Comparison of ENCODE assay signal across 1 cellular context in genomic region chr17:72569193-72569946, GRCh38.
TF ChIP-seq lines count a peak whose summit lies in the region.

No MANE protein-coding gene starts in this region.

TF ChIP-seq in HepG2, 621 proteins besides CTCF, POLR2A, EP300 and RAD21 (continued from another document):
- TF ChIP-seq ZFP91 (CRISPR knock-in tag; IDR thresholded peaks at IDR 0.05; ENCODE audit: borderline replicate concordance) = peak; percentile 27; the same call in 1 of the 2 replicates
- TF ChIP-seq TP53 (CRISPR knock-in tag; conservative IDR thresholded peaks at IDR 0.05) = no peak
- no peak for TF ChIP-seq RELA (CRISPR knock-in tag; IDR thresholded peaks at IDR 0.05)
- TF ChIP-seq RBM22 (optimal IDR thresholded peaks at IDR 0.05; ENCODE audit: low read length) = peak; percentile 61
- peak; percentile 57; the same call in 1 of the 2 replicates for TF ChIP-seq ZNF598 (CRISPR knock-in tag; IDR thresholded peaks at IDR 0.05; ENCODE audit: borderline replicate concordance)
- TF ChIP-seq ERF (CRISPR knock-in tag; IDR thresholded peaks at IDR 0.05) = no peak; the same call in 1 of the 2 replicates
- TF ChIP-seq ZNF24 (IDR thresholded peaks at IDR 0.05) = no peak
- no peak for TF ChIP-seq GABPA (IDR thresholded peaks at IDR 0.05; ENCODE audit: low read depth, low read length)
- TF ChIP-seq GABPA (CRISPR knock-in tag; IDR thresholded peaks at IDR 0.05; ENCODE audit: low read depth) = no peak
- no peak for TF ChIP-seq SATB2 (CRISPR knock-in tag; IDR thresholded peaks at IDR 0.05)
- no peak for TF ChIP-seq KLF15 (CRISPR knock-in tag; IDR thresholded peaks at IDR 0.05; ENCODE audit: borderline replicate concordance)
- TF ChIP-seq, protein P1, sequence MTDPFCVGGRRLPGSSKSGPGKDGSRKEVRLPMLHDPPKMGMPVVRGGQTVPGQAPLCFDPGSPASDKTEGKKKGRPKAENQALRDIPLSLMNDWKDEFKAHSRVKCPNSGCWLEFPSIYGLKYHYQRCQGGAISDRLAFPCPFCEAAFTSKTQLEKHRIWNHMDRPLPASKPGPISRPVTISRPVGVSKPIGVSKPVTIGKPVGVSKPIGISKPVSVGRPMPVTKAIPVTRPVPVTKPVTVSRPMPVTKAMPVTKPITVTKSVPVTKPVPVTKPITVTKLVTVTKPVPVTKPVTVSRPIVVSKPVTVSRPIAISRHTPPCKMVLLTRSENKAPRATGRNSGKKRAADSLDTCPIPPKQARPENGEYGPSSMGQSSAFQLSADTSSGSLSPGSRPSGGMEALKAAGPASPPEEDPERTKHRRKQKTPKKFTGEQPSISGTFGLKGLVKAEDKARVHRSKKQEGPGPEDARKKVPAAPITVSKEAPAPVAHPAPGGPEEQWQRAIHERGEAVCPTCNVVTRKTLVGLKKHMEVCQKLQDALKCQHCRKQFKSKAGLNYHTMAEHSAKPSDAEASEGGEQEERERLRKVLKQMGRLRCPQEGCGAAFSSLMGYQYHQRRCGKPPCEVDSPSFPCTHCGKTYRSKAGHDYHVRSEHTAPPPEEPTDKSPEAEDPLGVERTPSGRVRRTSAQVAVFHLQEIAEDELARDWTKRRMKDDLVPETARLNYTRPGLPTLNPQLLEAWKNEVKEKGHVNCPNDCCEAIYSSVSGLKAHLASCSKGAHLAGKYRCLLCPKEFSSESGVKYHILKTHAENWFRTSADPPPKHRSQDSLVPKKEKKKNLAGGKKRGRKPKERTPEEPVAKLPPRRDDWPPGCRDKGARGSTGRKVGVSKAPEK (CRISPR knock-in tag; IDR thresholded peaks at IDR 0.05; ENCODE audit: borderline replicate concordance) = 0 out of 2 replicates have a peak, but pooled peaks have one; percentile 79
- no peak for TF ChIP-seq ZNF784 (CRISPR knock-in tag; IDR thresholded peaks at IDR 0.05; ENCODE audit: borderline replicate concordance)
- 0 out of 2 replicates have a peak, but pooled peaks have one; percentile 20 for TF ChIP-seq SP4 (CRISPR knock-in tag; IDR thresholded peaks at IDR 0.05)
- peak; percentile 80 for TF ChIP-seq GATAD2A (CRISPR knock-in tag; IDR thresholded peaks at IDR 0.05)
- TF ChIP-seq ZNF879 (CRISPR knock-in tag; IDR thresholded peaks at IDR 0.05) = no peak
- no peak for TF ChIP-seq ZNF207 (IDR thresholded peaks at IDR 0.05; ENCODE audit: borderline replicate concordance)
- no peak for TF ChIP-seq CCDC6 (CRISPR knock-in tag; IDR thresholded peaks at IDR 0.05)
- TF ChIP-seq, protein P2, sequence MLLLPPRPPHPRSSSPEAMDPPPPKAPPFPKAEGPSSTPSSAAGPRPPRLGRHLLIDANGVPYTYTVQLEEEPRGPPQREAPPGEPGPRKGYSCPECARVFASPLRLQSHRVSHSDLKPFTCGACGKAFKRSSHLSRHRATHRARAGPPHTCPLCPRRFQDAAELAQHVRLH (CRISPR knock-in tag; IDR thresholded peaks at IDR 0.05; ENCODE audit: borderline replicate concordance, low read depth) = peak; percentile 76; the same call in 1 of the 2 replicates
- TF ChIP-seq NFKBIZ (CRISPR knock-in tag; IDR thresholded peaks at IDR 0.05) = no peak
- TF ChIP-seq ZNF569 (CRISPR knock-in tag; IDR thresholded peaks at IDR 0.05; ENCODE audit: borderline replicate concordance) = no peak
- TF ChIP-seq SMC3 (IDR thresholded peaks at IDR 0.05; ENCODE audit: low read length) = no peak
- 0 out of 2 replicates have a peak, but pooled peaks have one; percentile 56 for TF ChIP-seq ZNF136 (CRISPR knock-in tag; IDR thresholded peaks at IDR 0.05; ENCODE audit: low read depth)
- no peak for TF ChIP-seq KDM5B (CRISPR knock-in tag; IDR thresholded peaks at IDR 0.05; ENCODE audit: borderline replicate concordance)
- TF ChIP-seq ZSCAN12 (CRISPR knock-in tag; IDR thresholded peaks at IDR 0.05) = no peak
- TF ChIP-seq ZBTB39 (CRISPR knock-in tag; IDR thresholded peaks at IDR 0.05) = no peak
- TF ChIP-seq BORCS8-MEF2B (CRISPR knock-in tag; IDR thresholded peaks at IDR 0.05) = 0 out of 2 replicates have a peak, but pooled peaks have one; percentile 51
- peak; percentile 41; the same call in 1 of the 2 replicates for TF ChIP-seq ZNF614 (CRISPR knock-in tag; IDR thresholded peaks at IDR 0.05; ENCODE audit: borderline replicate concordance)
- peak; percentile 25; the same call in 1 of the 2 replicates for TF ChIP-seq SOX5 (CRISPR knock-in tag; IDR thresholded peaks at IDR 0.05; ENCODE audit: borderline replicate concordance)
